ENCODE assay signal across 7 cellular contexts in the genomic region with DNA sequence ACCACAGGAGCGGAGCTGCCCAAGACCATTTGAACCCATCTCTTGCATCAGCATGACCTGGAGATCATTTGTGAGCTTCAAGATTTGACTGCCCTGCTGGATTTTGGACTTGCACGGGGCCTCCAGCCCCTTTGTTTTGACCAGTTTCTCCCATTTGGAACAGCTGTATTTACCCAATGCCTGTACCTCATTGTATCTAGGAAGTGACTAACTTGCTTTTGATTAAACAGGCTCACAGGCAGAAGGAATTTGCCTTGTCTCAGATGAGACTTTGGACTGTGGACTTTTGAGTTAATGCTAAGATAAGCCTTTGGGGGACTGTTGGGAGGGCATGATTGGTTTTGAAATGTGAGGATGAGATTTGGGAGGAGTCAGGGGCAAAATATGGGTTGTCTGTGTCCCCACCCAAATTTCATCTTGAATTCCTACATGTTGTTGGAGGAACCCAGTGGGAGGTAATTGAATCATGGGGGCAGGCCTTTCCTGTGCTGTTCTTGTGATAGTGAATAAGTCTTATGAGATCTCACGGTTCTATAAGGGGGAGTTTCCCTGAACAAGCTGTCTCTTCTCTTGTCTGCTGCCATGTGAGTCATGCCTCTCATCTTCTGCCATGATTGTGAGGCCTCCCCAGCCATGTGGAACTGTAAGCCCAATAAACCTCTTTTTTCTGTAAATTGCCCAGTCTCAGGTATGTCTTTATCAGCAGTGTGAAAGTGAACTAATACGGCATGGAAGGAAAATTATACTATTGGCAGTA. TPM values are rescaled to one million over a fixed set of nuclear protein-coding genes. Genes with fewer than 3 reads are reported as not detected.
"Had no signal": no experiment of that assay in that cellular context is flagged by ENCODE, and none has a peak within 500 bp of the region (broad histone marks: within the 10 kb centered on the region; RNA-seq: fewer than 3 reads in every experiment).

No MANE protein-coding gene starts in this region.

RNA-seq across cellular contexts. Expression of gene CTAGE4, which starts 11.5 kb away (rescaled TPM):
- total RNA-seq: activated B cell treated with CpG ODN at 0.5 μM for 24 hours had no signal

RNA-seq across cellular contexts. Expression of gene OR2A14, which starts 48.8 kb away (rescaled TPM):
- total RNA-seq: activated B cell treated with CpG ODN at 0.5 μM for 24 hours; activated CD4-positive, alpha-beta memory T cell treated with anti-CD3 and anti-CD28 coated beads, Interleukin-2, amount 10 ng/mL, durations not matched to agents 7 days and 5 days; activated CD8-positive, alpha-beta memory T cell treated with anti-CD3 and anti-CD28 coated beads, Interleukin-2, amount 10 ng/mL, durations not matched to agents 7 days and 5 days; aorta; breast epithelium; PC-9; Right ventricle myocardium superior had no signal
- polyA plus RNA-seq: aorta had no signal
